In the genomic region with DNA sequence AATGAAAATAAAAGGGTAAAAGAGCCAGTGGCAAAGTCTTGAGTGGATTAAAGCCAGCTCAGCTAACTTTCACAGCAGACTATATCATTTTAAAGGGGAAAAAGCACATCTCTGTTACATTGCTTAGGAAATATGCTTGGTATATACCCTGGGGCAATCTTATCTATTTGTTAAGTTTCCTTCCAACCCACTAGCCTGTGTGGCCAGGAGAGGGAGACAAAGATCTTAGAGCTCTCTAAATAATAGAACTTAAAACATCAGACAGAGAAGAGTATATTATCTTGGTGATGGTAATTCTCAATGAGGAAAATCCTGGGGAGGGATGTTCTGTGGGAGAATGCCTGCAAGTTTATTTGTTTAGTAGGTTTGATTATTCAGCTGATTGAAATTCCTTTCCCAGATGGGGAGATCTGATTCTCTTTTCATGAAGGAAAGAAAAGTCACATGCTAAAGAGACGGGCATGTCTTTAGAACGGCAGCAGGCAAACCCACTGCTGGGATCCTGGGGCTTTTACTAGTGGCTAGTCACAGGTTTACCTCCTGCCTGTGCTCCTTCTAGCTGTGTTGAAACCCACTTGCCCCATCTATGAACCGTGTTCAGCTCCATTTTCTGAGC, we compare ENCODE assay signal across 8 cellular contexts. TPM values are rescaled to one million over a fixed set of nuclear protein-coding genes. Genes with fewer than 3 reads are reported as not detected.
DNase-seq lines count a peak whose midpoint lies in the region; ATAC-seq, FAIRE-seq and TF ChIP-seq lines count a peak whose summit lies in the region.

No MANE protein-coding gene starts in this region.

- H3K9me2 ChIP-seq in SK-N-SH = no peaks in the 10 kb centered on the region

- H3K4me3 ChIP-seq in NB4 (ENCODE audit: low read depth, low read length) (no peak overlapping the region), SK-N-SH (ENCODE audit: low read depth in 2 of 2, low read length in 1 of 2) (peak overlapping the region in 1 of 2 experiments; percentile 27; a peak in 1 of 4 replicates), bronchial epithelial cell (ENCODE audit: low read depth, low read length) (no peak overlapping the region)

- H3K4me2 ChIP-seq in SK-N-SH = no peak overlapping the region

- no peak overlapping the region for H2AFZ ChIP-seq in SK-N-SH (ENCODE audit: low read depth)

- TF ChIP-seq EP300 in SK-N-SH (IDR thresholded peaks at IDR 0.05; ENCODE audit: borderline replicate concordance in 1 of 2, low read depth in 1 of 2, low read length in 1 of 2) = no peak

- 64% methylated on average over 2 of the region's 3 CpGs for WGBS in SK-N-SH (ENCODE audit: low lambda C conversion rate)

- no peaks in the 10 kb centered on the region for H3K9me3 ChIP-seq in SK-N-SH

- TF ChIP-seq POLR2A in NB4 (IDR thresholded peaks at IDR 0.05; ENCODE audit: extremely low read depth, insufficient read length) = no peak

- no peaks in the 10 kb centered on the region for H4K20me1 ChIP-seq in SK-N-SH (ENCODE audit: insufficient read depth)

- ATAC-seq in activated CD4-positive, CD25-positive, alpha-beta regulatory T cell treated with anti-CD3 and anti-CD28 coated beads, Interleukin-2, amount 50 U/mL, for 24 hours = peak; percentile 46 to 71

- POLR2A ChIA-PET in SK-N-SH (lab: Yijun Ruan, JAX) = no interaction called here

- H3K36me3 ChIP-seq in SK-N-SH (replicated peaks in 1 of 2; ENCODE audit: control insufficient read depth in 1 of 2, insufficient read depth in 2 of 2, low read length in 1 of 2) (no peaks in the 10 kb centered on the region), bronchial epithelial cell (ENCODE audit: control insufficient read depth, insufficient read depth, low read length) (no peaks in the 10 kb centered on the region)

- no peak for DNase-seq in activated CD4-positive, CD25-positive, alpha-beta regulatory T cell treated with anti-CD3 and anti-CD28 coated beads, Interleukin-2, amount 50 U/mL, for 72 hours
- DNase-seq in NB4 (ENCODE audit: low read depth) (peak; percentile 69), SK-N-SH (peak; percentile 45), bronchial epithelial cell (ENCODE audit: low read depth) (peak; percentile 81), left kidney (ENCODE audit: low read depth, low spot score) (peak; percentile 80), NCI-H1048 (lab: John Stamatoyannopoulos, UW) (no peak)
- peak; percentile 23 for DNase-seq in stimulated activated naive CD4-positive, alpha-beta T cell treated with Interleukin-2 at 50 U/mL for 16 hours (lab: John Stamatoyannopoulos, UW)

- H3K79me2 ChIP-seq in SK-N-SH (ENCODE audit: insufficient read depth) = no peaks in the 10 kb centered on the region

- CTCF ChIA-PET in SK-N-SH (lab: Yijun Ruan, JAX) = interaction anchor here (0.6 to 4.4 kb wide), 20 partner anchors 9 to 776 kb away, joined by 3 to 25 read pairs (median 4); no protein-coding TSS in a partner anchor

- no peaks in the 10 kb centered on the region for H3F3A ChIP-seq in SK-N-SH (replicated peaks; ENCODE audit: insufficient read depth)

- TF ChIP-seq CTCF in NB4 (IDR thresholded peaks at IDR 0.05; ENCODE audit: low read depth, low read length) (peak; percentile 66), SK-N-SH (IDR thresholded peaks at IDR 0.05) (peak; percentile 82), bronchial epithelial cell (IDR thresholded peaks at IDR 0.05; ENCODE audit: insufficient read depth, low read length, severe bottlenecking) (peak; percentile 57)

- H3K4me1 ChIP-seq in SK-N-SH (ENCODE audit: control insufficient read depth in 1 of 2, insufficient read depth in 2 of 2, low read depth in 1 of 2, low read length in 1 of 2) = no peaks in the 10 kb centered on the region

- H3K27me3 ChIP-seq in SK-N-SH (ENCODE audit: insufficient read depth) = no peaks in the 10 kb centered on the region; the same call in 1 of the 2 replicates
- no peaks in the 10 kb centered on the region for H3K27me3 ChIP-seq in bronchial epithelial cell (ENCODE audit: control insufficient read depth, insufficient read depth, low read length)

- peak; percentile 55 for TF ChIP-seq RAD21 in SK-N-SH (IDR thresholded peaks at IDR 0.05; ENCODE audit: low read length)

- no peak overlapping the region for H3K9ac ChIP-seq in SK-N-SH

- no peak overlapping the region for H3K27ac ChIP-seq in SK-N-SH (ENCODE audit: low read depth in 2 of 2, low read length in 1 of 2)

- FAIRE-seq in bronchial epithelial cell (lab: Jason Lieb, UNC) = peak; percentile 72

TF ChIP-seq in SK-N-SH, 30 proteins besides CTCF, POLR2A, EP300 and RAD21:
- TF ChIP-seq MXI1 (IDR thresholded peaks at IDR 0.05; ENCODE audit: low read depth, low read length) (no peak), SMC3 (IDR thresholded peaks at IDR 0.05; ENCODE audit: low read depth, low read length) (peak; percentile 52)

RNA-seq across cellular contexts. Expression of a gene that starts 3.6 kb away (rescaled TPM):
- polyA plus RNA-seq in SK-N-SH (2012; rRNA removed) = 0.05 TPM in 1 of 2 replicates, not detected in the other
- polyA plus RNA-seq in SK-N-SH (2012; cell fraction: cytosol; rRNA removed) = not detected in 2 replicates
- not detected in 2 replicates for polyA plus RNA-seq in SK-N-SH (2012; cell fraction: nucleus; rRNA removed)
- total RNA-seq in bronchial epithelial cell = not detected in 2 replicates

RNA-seq across cellular contexts. Expression of a gene that starts 7.9 kb away (rescaled TPM):
- polyA plus RNA-seq in SK-N-SH (2012; rRNA removed) = 15.0 and 21.6 TPM in 2 replicates
- polyA plus RNA-seq in SK-N-SH (2012; cell fraction: cytosol; rRNA removed) = 28.7 and 39.7 TPM in 2 replicates
- polyA plus RNA-seq in SK-N-SH (2012; cell fraction: nucleus; rRNA removed) = 10.0 and 10.7 TPM in 2 replicates
- total RNA-seq in bronchial epithelial cell = 2.9 and 9.7 TPM in 2 replicates

RNA-seq across cellular contexts. Expression of a gene that starts 56.3 kb away (rescaled TPM):
- not detected in 2 replicates for polyA plus RNA-seq in SK-N-SH (2012; rRNA removed)
- polyA plus RNA-seq in SK-N-SH (2012; cell fraction: cytosol; rRNA removed) = not detected in 2 replicates
- polyA plus RNA-seq in SK-N-SH (2012; cell fraction: nucleus; rRNA removed) = not detected in 2 replicates
- 0.79 and 6.8 TPM in 2 replicates for total RNA-seq in bronchial epithelial cell

Comparison
In these comparisons a context has a peak if more than half of its experiments do, and no peak if none do; other contexts are left out.
1. DNase-seq: peak in NB4 (single experiment), SK-N-SH (single experiment), bronchial epithelial cell (single experiment), left kidney (single experiment) and stimulated activated naive CD4-positive, alpha-beta T cell treated with Interleukin-2 at 50 U/mL for 16 hours (single experiment); none in activated CD4-positive, CD25-positive, alpha-beta regulatory T cell treated with anti-CD3 and anti-CD28 coated beads, Interleukin-2, amount 50 U/mL, for 72 hours (single experiment) and NCI-H1048 (single experiment).
2. Peak in every context shown above with its lines, with median percentiles within 50 percentile points of each other: CTCF ChIP-seq.